10 cellular contexts compared by ENCODE assay signal in the genomic region with DNA sequence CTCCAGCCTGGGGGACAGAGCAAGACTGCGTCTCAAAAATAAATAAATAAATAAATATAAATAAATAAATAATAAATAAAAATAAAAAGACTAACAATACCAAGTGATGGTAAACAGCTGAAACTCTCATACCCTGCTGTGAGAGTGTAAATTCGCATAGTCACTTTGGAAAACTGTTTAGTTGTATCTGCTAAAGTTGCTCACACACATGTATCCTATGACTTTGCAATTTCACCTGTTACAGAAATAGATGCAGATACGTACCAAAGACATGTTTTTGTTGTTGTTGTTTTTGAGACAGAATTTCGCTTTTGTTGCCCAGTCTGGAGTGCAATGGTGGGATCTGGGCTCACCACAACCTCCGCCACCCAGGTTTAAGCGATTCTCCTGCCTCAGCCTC.
"Had no signal": no experiment of that assay in that cellular context is flagged by ENCODE, and none has a peak within 500 bp of the region (broad histone marks: within the 10 kb centered on the region; RNA-seq: fewer than 3 reads in every experiment).

No MANE protein-coding gene starts in this region.

- DNase-seq: GM23248, GOT3, H7, HFFc6, IMR-90, KBM-7 had no signal

- H3K27ac Mint-ChIP-seq: HFFc6 had no signal

- H3K27ac ChIP-seq: GM23248, KMS-11 had no signal

- H2AFZ ChIP-seq: GM23248 had no signal

- H3K4me3 Mint-ChIP-seq: HFFc6 had no signal

- H3K4me1 ChIP-seq: HAP-1 had no signal

- H3K9me3 ChIP-seq: HAP-1 had no signal

- FAIRE-seq: HTR-8/SVneo had no signal

- H3K9ac ChIP-seq: GM23248, KMS-11 had no signal

- ATAC-seq: HCT116 had no signal

- H3K36me3 ChIP-seq: HAP-1 had no signal

- H3K4me2 ChIP-seq: KMS-11 had no signal

- H3K9me3 Mint-ChIP-seq: HFFc6 had no signal

- H3K4me3 ChIP-seq: GM23248, HAP-1 had no signal
